In genomic region chr12:109544955-109545531, GRCh38 we compare ENCODE assay signal across 10 cellular contexts. TPM values are rescaled to one million over a fixed set of nuclear protein-coding genes. Genes with fewer than 3 reads are reported as not detected.
A peak's percentile ranks its signal among the peaks of the same experiment; 100 is the strongest.
DNase-seq lines count a peak whose midpoint lies in the region; ATAC-seq and TF ChIP-seq lines count a peak whose summit lies in the region.
"Had no signal": no experiment of that assay in that cellular context is flagged by ENCODE, and none has a peak within 500 bp of the region (broad histone marks: within the 10 kb centered on the region; RNA-seq: fewer than 3 reads in every experiment).

No MANE protein-coding gene starts in this region.

- H3K9me3 ChIP-seq in CD8-positive, alpha-beta T cell (ENCODE audit: low read length) = no peaks in the 10 kb centered on the region
- H3K9me3 ChIP-seq in IMR-90 (ENCODE audit: control insufficient read depth, insufficient read depth, low read length) (no peaks in the 10 kb centered on the region), SJCRH30 (replicated peaks) (no peaks in the 10 kb centered on the region)

- peak; percentile 29 for ATAC-seq in CD8-positive, alpha-beta T cell
- ATAC-seq in IMR-90 (ENCODE audit: low read depth) (peak; percentile 57), HG02763 (IDR thresholded peaks at IDR 0.05; ENCODE audit: unreplicated experiment) (no peak), omental fat pad (ENCODE audit: low FRiP score) (no peak)

- H3K23ac ChIP-seq in IMR-90 (ENCODE audit: low read depth, low read length) = peak overlapping the region; percentile 15; the same call in 1 of the 2 replicates

- 0 out of 2 replicates have a peak overlapping the region, but pooled peaks have one; percentile 22 for H3K4ac ChIP-seq in IMR-90 (ENCODE audit: low read depth, low read length)

- peaks cover 0 to under 1% of the 10 kb centered on the region in 2 experiments; a peak in 2 of 4 replicates for H3K79me1 ChIP-seq in IMR-90 (ENCODE audit: low read depth in 1 of 2, low read length in 2 of 2)

- H3K4me1 ChIP-seq in CD8-positive, alpha-beta T cell (ENCODE audit: insufficient read depth, low read length) = peaks cover 7% of the 10 kb centered on the region
- H3K4me1 ChIP-seq in IMR-90 (ENCODE audit: control insufficient read depth, insufficient read depth, low read length) (no peaks in the 10 kb centered on the region), SJCRH30 (peaks cover 32% of the 10 kb centered on the region)

- H3K18ac ChIP-seq in IMR-90 (ENCODE audit: low read depth, low read length) = no peak overlapping the region

- H3K36me3 Mint-ChIP-seq in CD8-positive, alpha-beta T cell = no peaks in the 10 kb centered on the region

- no TSS peak for BruUV-seq in IMR-90 (replicated peaks; lab: Mats Ljungman, UMichigan)

- H2BK5ac ChIP-seq in IMR-90 (ENCODE audit: low read depth, low read length, poor library complexity, severe bottlenecking) = no peak overlapping the region

- in situ Hi-C loops in IMR-90 (cut with MboI; ENCODE audit: low sequenced_read_pairs) = no loop called here

- no peak overlapping the region for H3K4me3 Mint-ChIP-seq in CD8-positive, alpha-beta T cell
- H3K4me3 Mint-ChIP-seq: nephron progenitor cell had no signal

- H3K27ac ChIP-seq in CD8-positive, alpha-beta T cell (ENCODE audit: low read depth, low read length) = no peak overlapping the region
- H3K27ac ChIP-seq in IMR-90 (ENCODE audit: insufficient read depth, low read length) (no peak overlapping the region), SJCRH30 (no peak overlapping the region)

- H4K20me1 ChIP-seq in IMR-90 (ENCODE audit: insufficient read depth, low read length) = no peaks in the 10 kb centered on the region

- peaks cover 15% of the 10 kb centered on the region for H3K27me3 Mint-ChIP-seq in CD8-positive, alpha-beta T cell (ENCODE audit: low read depth)

- no peak overlapping the region for H3K9ac ChIP-seq in IMR-90 (ENCODE audit: low read depth, low read length)

- H3K9me3 Mint-ChIP-seq in CD8-positive, alpha-beta T cell = no peaks in the 10 kb centered on the region
- H3K9me3 Mint-ChIP-seq: activated T-helper 2 cell treated with anti-CD3 and anti-CD28 coated beads, Interferon-gamma antibody, Interleukin-2, Interleukin-4, amounts not matched to agents 10 μg/mL and 5 μg/mL and 100 μg/mL, durations not matched to agents 14 hours and 24 hours and 36 hours; nephron progenitor cell had no signal

- no peak overlapping the region for H3K56ac ChIP-seq in IMR-90 (ENCODE audit: extremely low read depth, insufficient read depth, low read length)

- WGBS in IMR-90 (ENCODE audit: extremely low coverage in 2 of 2, insufficient read length in 1 of 2), 2 experiments = 60% methylated on average over 1 of the region's 7 CpGs; no CpG with 5 or more reads in 1 of the 2 experiments

- H3K27me3 ChIP-seq in CD8-positive, alpha-beta T cell (ENCODE audit: insufficient read depth, low read length) = no peaks in the 10 kb centered on the region
- H3K27me3 ChIP-seq in IMR-90 (ENCODE audit: control insufficient read depth, insufficient read depth, low read length) = peaks cover 20% of the 10 kb centered on the region
- H3K27me3 ChIP-seq in SJCRH30 = no peaks in the 10 kb centered on the region

- TF ChIP-seq RAD21 in IMR-90 (IDR thresholded peaks at IDR 0.05; ENCODE audit: low read length) = no peak

- no peak overlapping the region for H3K4me2 ChIP-seq in IMR-90 (ENCODE audit: low read depth, low read length)

- peak overlapping the region; percentile 17; the same call in 1 of the 2 replicates for H2BK20ac ChIP-seq in IMR-90 (ENCODE audit: low read depth, low read length)

- H3K36me3 ChIP-seq in CD8-positive, alpha-beta T cell (ENCODE audit: insufficient read depth, low read length) = no peaks in the 10 kb centered on the region
- H3K36me3 ChIP-seq in IMR-90 (ENCODE audit: control insufficient read depth, insufficient read depth, low read length) = no peaks in the 10 kb centered on the region
- no peaks in the 10 kb centered on the region for H3K36me3 ChIP-seq in SJCRH30

- POLR2A ChIA-PET in CD8-positive, alpha-beta T cell (lab: Charles Lee) = no interaction called here
- POLR2A ChIA-PET in IMR-90 (lab: Charles Lee; ENCODE audit: unreplicated experiment) = no interaction called here

- peak overlapping the region; percentile 84 for H2AFZ ChIP-seq in IMR-90 (replicated peaks; ENCODE audit: low read length, poor library complexity)

- TF ChIP-seq CTCF in CD8-positive, alpha-beta T cell (IDR thresholded peaks at IDR 0.05) = no peak
- TF ChIP-seq CTCF in IMR-90 (conservative IDR thresholded peaks at IDR 0.05; ENCODE audit: low read depth, low read length) = no peak
- no peak for TF ChIP-seq CTCF in omental fat pad (IDR thresholded peaks at IDR 0.05)

- no peak overlapping the region for H3K4me3 ChIP-seq in CD8-positive, alpha-beta T cell (ENCODE audit: low read depth, low read length)
- H3K4me3 ChIP-seq in IMR-90 (ENCODE audit: insufficient read depth, low read depth, low read length) = no peak overlapping the region
- no peak overlapping the region for H3K4me3 ChIP-seq in SJCRH30

- intact Hi-C loops in CD8-positive, alpha-beta T cell (cut with DNase I, micrococcal nuclease) = no loop called here
- intact Hi-C loops in IMR-90 (cut with micrococcal nuclease) = no loop called here

- dilution Hi-C loops in IMR-90 (cut with HindIII; ENCODE audit: low sequenced_read_pairs, unreplicated experiment) = no loop called here

- H3K4me1 Mint-ChIP-seq in CD8-positive, alpha-beta T cell (ENCODE audit: low read depth) = peaks cover 8% of the 10 kb centered on the region

- CTCF ChIA-PET in CD8-positive, alpha-beta T cell (lab: Charles Lee) = interaction anchor here (1.1 kb wide), 1 partner anchor 230 kb away, joined by 3 read pairs; no protein-coding TSS in a partner anchor
- CTCF ChIA-PET in IMR-90 (lab: Yijun Ruan, JAX) = no interaction called here

- H2AK9ac ChIP-seq in IMR-90 (replicated peaks; ENCODE audit: low read depth, low read length, poor library complexity) = peak overlapping the region; percentile 75

- no peak overlapping the region for H4K5ac ChIP-seq in IMR-90 (ENCODE audit: low read depth, low read length)

- peak in 1 of 7 experiments; percentile 30 for DNase-seq in CD8-positive, alpha-beta T cell
- peak; percentile 37 for DNase-seq in IMR-90
- DNase-seq in activated gamma-delta T cell (lab: John Stamatoyannopoulos, UW) = peak; percentile 32
- peak; percentile 24 for DNase-seq in kidney glomerular epithelial cell (lab: John Stamatoyannopoulos, UW)
- DNase-seq in SJCRH30 = no peak
- DNase-seq in amniotic stem cell (lab: John Stamatoyannopoulos, UW) = no peak
- DNase-seq in omental fat pad (ENCODE audit: low spot score) = no peak
- DNase-seq: nephron progenitor cell had no signal

- peak overlapping the region; percentile 30 for H3K14ac ChIP-seq in IMR-90 (replicated peaks; ENCODE audit: low read depth, low read length)

- no peak for TF ChIP-seq POLR2A in IMR-90 (IDR thresholded peaks at IDR 0.05; ENCODE audit: low read depth, low read length)

- no peak overlapping the region for H3K27ac Mint-ChIP-seq in CD8-positive, alpha-beta T cell
- H3K27ac Mint-ChIP-seq: activated T-helper 2 cell treated with anti-CD3 and anti-CD28 coated beads, Interferon-gamma antibody, Interleukin-2, Interleukin-4, amounts not matched to agents 10 μg/mL and 5 μg/mL and 100 μg/mL, durations not matched to agents 14 hours and 24 hours and 36 hours; nephron progenitor cell had no signal

- H4K8ac ChIP-seq in IMR-90 (ENCODE audit: low read depth in 2 of 2, low read length in 2 of 2) = peak overlapping the region in 1 of 2 experiments; percentile 39; a peak in 1 of 4 replicates

- no peak overlapping the region for H2AK5ac ChIP-seq in IMR-90 (ENCODE audit: low read depth, low read length)

- no peaks in the 10 kb centered on the region for H3K9me1 ChIP-seq in IMR-90 (ENCODE audit: insufficient read depth, low read length)

- H4K91ac ChIP-seq in IMR-90 (ENCODE audit: insufficient read depth, low read depth, low read length) = no peak overlapping the region

- no peak overlapping the region for H2BK15ac ChIP-seq in IMR-90 (ENCODE audit: low read depth, low read length)

- H2BK120ac ChIP-seq in IMR-90 (ENCODE audit: low read depth, low read length) = peak overlapping the region; percentile 27; the same call in 1 of the 2 replicates

TF ChIP-seq in IMR-90, 13 proteins besides CTCF, POLR2A, EP300 and RAD21 (continues in another document):
- TF ChIP-seq, protein P1, sequence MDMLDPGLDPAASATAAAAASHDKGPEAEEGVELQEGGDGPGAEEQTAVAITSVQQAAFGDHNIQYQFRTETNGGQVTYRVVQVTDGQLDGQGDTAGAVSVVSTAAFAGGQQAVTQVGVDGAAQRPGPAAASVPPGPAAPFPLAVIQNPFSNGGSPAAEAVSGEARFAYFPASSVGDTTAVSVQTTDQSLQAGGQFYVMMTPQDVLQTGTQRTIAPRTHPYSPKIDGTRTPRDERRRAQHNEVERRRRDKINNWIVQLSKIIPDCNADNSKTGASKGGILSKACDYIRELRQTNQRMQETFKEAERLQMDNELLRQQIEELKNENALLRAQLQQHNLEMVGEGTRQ (IDR thresholded peaks at IDR 0.05; ENCODE audit: low read depth, low read length) = no peak
- TF ChIP-seq RFX5 (IDR thresholded peaks at IDR 0.05; ENCODE audit: low read depth, low read length) (no peak), RCOR1 (IDR thresholded peaks at IDR 0.05; ENCODE audit: insufficient replicate concordance, low read length) (no peak), CEBPB (IDR thresholded peaks at IDR 0.05; ENCODE audit: low read depth, low read length) (no peak)

RNA-seq across cellular contexts. Expression of gene MMAB, which starts 28.3 kb away (rescaled TPM):
- total RNA-seq in CD8-positive, alpha-beta T cell = 10 to 100 TPM; 10.2 to 11.7 TPM
- 14.2 and 16.5 TPM in 2 replicates for total RNA-seq in IMR-90 (2012; rRNA removed)
- 16.9 and 17.3 TPM in 2 replicates for polyA plus RNA-seq in IMR-90 (2012; rRNA removed)
- polyA plus RNA-seq in IMR-90 (2012; cell fraction: cytosol; rRNA removed) = 16.1 and 18.4 TPM in 2 replicates
- polyA plus RNA-seq in IMR-90 (2012; cell fraction: nucleus; rRNA removed; ENCODE audit: low replicate concordance) = 16.9 and 21.4 TPM in 2 replicates
- total RNA-seq in SJCRH30 (2014; rRNA removed; shearing (Covaris generic)) = 22.2 and 23.1 TPM in 2 replicates
- total RNA-seq in omental fat pad = 10 to 100 TPM; 20.2 to 38.0 (median 29.1) TPM

RNA-seq across cellular contexts. Expression of gene MVK, which starts 28.6 kb away (rescaled TPM):
- 10 to 100 TPM; 11.5 to 13.9 TPM for total RNA-seq in CD8-positive, alpha-beta T cell
- total RNA-seq in IMR-90 (2012; rRNA removed) (6.6 and 6.9 TPM in 2 replicates), omental fat pad (10 to 100 TPM in 2 of 4 donors, 1 to 10 TPM in 2; 7.1 to 12.0 (median 9.9) TPM)
- polyA plus RNA-seq in IMR-90 (2012; rRNA removed) = 11.5 and 12.2 TPM in 2 replicates
- polyA plus RNA-seq in IMR-90 (2012; cell fraction: cytosol; rRNA removed) = 9.8 and 11.6 TPM in 2 replicates
- polyA plus RNA-seq in IMR-90 (2012; cell fraction: nucleus; rRNA removed; ENCODE audit: low replicate concordance) = 12.4 and 22.5 TPM in 2 replicates
- total RNA-seq in SJCRH30 (2014; rRNA removed; shearing (Covaris generic)) = 17.3 and 18.7 TPM in 2 replicates

Comparison
In these comparisons a context has a peak if more than half of its experiments do, and no peak if none do; other contexts are left out.
1. ATAC-seq: peak in CD8-positive, alpha-beta T cell (single experiment) and IMR-90 (single experiment); none in HG02763 (single experiment) and omental fat pad (single experiment).
2. DNase-seq: peak in IMR-90 (single experiment), activated gamma-delta T cell (single experiment) and kidney glomerular epithelial cell (single experiment); none in SJCRH30 (0 of 2), amniotic stem cell (single experiment) and omental fat pad (single experiment).